Comparison of ENCODE assay signal across 1 cellular context in the genomic region with DNA sequence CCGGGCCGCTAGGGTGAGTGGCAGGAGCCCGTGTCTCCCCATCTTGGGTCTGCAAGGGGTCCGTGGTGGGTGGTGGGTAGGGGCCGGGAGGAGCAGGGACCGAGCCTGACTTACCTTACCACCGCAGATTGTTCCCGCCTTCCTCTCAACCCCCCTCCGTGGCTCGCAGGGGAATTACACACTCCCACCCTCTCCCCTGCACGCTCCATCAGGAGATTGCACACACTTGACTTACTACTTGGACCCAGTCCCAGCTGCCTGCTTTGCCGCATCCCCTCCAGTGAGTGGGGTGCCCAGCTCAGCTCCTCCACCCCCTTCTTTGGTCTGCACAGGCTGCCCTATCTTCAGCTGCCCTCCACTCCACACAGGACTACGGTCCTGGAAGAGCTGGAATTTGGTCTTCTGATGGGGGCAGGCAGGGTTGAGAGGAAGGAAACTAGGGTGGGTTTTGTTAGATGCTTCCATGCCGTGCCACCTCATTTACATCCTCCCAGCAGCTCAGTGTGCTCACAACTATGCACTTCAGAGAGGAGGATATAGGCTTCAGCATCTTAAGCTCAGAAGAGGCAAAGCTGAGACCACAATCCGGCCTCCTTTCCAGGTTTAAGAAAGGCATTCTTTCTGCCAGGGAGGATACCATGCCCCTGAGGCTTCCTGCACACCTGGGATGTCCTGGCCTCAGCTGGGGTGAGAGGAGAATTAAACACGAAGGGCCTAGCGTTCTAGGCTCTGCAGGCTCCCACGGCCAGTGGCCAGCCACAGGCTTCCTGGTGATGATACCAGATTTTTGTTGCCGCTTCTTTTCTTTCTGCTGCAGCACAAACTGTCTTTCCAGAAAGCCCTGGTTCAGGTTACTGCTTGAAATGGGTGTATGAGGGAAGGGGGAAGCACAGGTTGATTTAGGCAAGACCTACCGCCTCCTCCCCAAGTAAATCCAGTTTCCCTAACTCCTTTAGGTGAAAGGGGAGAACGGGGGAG.
TF ChIP-seq lines count a peak whose summit lies in the region.

No MANE protein-coding gene starts in this region.

TF ChIP-seq in HEK293, 187 proteins besides CTCF, POLR2A, EP300 and RAD21 (continued from another document and continues in another):
- TF ChIP-seq, protein P1, sequence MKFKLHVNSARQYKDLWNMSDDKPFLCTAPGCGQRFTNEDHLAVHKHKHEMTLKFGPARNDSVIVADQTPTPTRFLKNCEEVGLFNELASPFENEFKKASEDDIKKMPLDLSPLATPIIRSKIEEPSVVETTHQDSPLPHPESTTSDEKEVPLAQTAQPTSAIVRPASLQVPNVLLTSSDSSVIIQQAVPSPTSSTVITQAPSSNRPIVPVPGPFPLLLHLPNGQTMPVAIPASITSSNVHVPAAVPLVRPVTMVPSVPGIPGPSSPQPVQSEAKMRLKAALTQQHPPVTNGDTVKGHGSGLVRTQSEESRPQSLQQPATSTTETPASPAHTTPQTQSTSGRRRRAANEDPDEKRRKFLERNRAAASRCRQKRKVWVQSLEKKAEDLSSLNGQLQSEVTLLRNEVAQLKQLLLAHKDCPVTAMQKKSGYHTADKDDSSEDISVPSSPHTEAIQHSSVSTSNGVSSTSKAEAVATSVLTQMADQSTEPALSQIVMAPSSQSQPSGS (tag by site-specific recombination; IDR thresholded peaks at IDR 0.05; ENCODE audit: low read depth): no peak
- TF ChIP-seq, protein P2, sequence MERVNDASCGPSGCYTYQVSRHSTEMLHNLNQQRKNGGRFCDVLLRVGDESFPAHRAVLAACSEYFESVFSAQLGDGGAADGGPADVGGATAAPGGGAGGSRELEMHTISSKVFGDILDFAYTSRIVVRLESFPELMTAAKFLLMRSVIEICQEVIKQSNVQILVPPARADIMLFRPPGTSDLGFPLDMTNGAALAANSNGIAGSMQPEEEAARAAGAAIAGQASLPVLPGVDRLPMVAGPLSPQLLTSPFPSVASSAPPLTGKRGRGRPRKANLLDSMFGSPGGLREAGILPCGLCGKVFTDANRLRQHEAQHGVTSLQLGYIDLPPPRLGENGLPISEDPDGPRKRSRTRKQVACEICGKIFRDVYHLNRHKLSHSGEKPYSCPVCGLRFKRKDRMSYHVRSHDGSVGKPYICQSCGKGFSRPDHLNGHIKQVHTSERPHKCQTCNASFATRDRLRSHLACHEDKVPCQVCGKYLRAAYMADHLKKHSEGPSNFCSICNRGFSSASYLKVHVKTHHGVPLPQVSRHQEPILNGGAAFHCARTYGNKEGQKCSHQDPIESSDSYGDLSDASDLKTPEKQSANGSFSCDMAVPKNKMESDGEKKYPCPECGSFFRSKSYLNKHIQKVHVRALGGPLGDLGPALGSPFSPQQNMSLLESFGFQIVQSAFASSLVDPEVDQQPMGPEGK (tag by site-specific recombination; IDR thresholded peaks at IDR 0.05): peak; percentile 81
- TF ChIP-seq ZNF707 (tag by site-specific recombination; IDR thresholded peaks at IDR 0.05) (no peak), ZNF391 (tag by site-specific recombination; IDR thresholded peaks at IDR 0.05; ENCODE audit: borderline replicate concordance, low read depth) (no peak), SCRT1 (tag by site-specific recombination; IDR thresholded peaks at IDR 0.05; ENCODE audit: borderline replicate concordance) (no peak), ZBTB8A (tag by site-specific recombination; IDR thresholded peaks at IDR 0.05) (no peak), OVOL3 (tag by site-specific recombination; IDR thresholded peaks at IDR 0.05) (no peak), IKZF3 (tag by site-specific recombination; IDR thresholded peaks at IDR 0.05) (0 out of 2 replicates have a peak, but pooled peaks have one; percentile 29), ZNF138 (tag by site-specific recombination; IDR thresholded peaks at IDR 0.05; ENCODE audit: borderline replicate concordance) (no peak), MYNN (tag by site-specific recombination; IDR thresholded peaks at IDR 0.05; ENCODE audit: borderline replicate concordance) (no peak), ZNF175 (tag by site-specific recombination; IDR thresholded peaks at IDR 0.05) (no peak), ZBTB20 (tag by site-specific recombination; IDR thresholded peaks at IDR 0.05) (peak; percentile 51; the same call in 1 of the 2 replicates), ZNF830 (tag by site-specific recombination; IDR thresholded peaks at IDR 0.05; ENCODE audit: low read depth) (no peak), SCRT2 (tag by site-specific recombination; IDR thresholded peaks at IDR 0.05) (no peak), ZNF121 (tag by site-specific recombination; IDR thresholded peaks at IDR 0.05) (no peak), OSR2 (tag by site-specific recombination; IDR thresholded peaks at IDR 0.05) (peak; percentile 48), ZSCAN23 (tag by site-specific recombination; IDR thresholded peaks at IDR 0.05) (no peak), ZNF157 (tag by site-specific recombination; IDR thresholded peaks at IDR 0.05) (no peak), FEZF1 (tag by site-specific recombination; IDR thresholded peaks at IDR 0.05) (no peak), ZNF629 (tag by site-specific recombination; IDR thresholded peaks at IDR 0.05) (no peak), ZBTB21 (tag by site-specific recombination; IDR thresholded peaks at IDR 0.05) (no peak), KLF8 (tag by site-specific recombination; IDR thresholded peaks at IDR 0.05) (no peak), ZNF529 (tag by site-specific recombination; IDR thresholded peaks at IDR 0.05; ENCODE audit: insufficient replicate concordance) (no peak), ZNF514 (tag by site-specific recombination; IDR thresholded peaks at IDR 0.05) (no peak), ZNF585B (tag by site-specific recombination; IDR thresholded peaks at IDR 0.05) (no peak), ZXDB (tag by site-specific recombination; IDR thresholded peaks at IDR 0.05) (peak; percentile 46), ZNF221 (tag by site-specific recombination; IDR thresholded peaks at IDR 0.05; ENCODE audit: borderline replicate concordance) (no peak), PRDM1 (tag by site-specific recombination; IDR thresholded peaks at IDR 0.05) (no peak), ZNF624 (tag by site-specific recombination; IDR thresholded peaks at IDR 0.05) (no peak), ZNF777 (tag by site-specific recombination; IDR thresholded peaks at IDR 0.05; ENCODE audit: borderline replicate concordance) (no peak), ZNF664 (tag by site-specific recombination; IDR thresholded peaks at IDR 0.05) (no peak), ZNF837 (tag by site-specific recombination; IDR thresholded peaks at IDR 0.05) (no peak), ZNF48 (tag by site-specific recombination; IDR thresholded peaks at IDR 0.05) (no peak)
- TF ChIP-seq, protein P3, sequence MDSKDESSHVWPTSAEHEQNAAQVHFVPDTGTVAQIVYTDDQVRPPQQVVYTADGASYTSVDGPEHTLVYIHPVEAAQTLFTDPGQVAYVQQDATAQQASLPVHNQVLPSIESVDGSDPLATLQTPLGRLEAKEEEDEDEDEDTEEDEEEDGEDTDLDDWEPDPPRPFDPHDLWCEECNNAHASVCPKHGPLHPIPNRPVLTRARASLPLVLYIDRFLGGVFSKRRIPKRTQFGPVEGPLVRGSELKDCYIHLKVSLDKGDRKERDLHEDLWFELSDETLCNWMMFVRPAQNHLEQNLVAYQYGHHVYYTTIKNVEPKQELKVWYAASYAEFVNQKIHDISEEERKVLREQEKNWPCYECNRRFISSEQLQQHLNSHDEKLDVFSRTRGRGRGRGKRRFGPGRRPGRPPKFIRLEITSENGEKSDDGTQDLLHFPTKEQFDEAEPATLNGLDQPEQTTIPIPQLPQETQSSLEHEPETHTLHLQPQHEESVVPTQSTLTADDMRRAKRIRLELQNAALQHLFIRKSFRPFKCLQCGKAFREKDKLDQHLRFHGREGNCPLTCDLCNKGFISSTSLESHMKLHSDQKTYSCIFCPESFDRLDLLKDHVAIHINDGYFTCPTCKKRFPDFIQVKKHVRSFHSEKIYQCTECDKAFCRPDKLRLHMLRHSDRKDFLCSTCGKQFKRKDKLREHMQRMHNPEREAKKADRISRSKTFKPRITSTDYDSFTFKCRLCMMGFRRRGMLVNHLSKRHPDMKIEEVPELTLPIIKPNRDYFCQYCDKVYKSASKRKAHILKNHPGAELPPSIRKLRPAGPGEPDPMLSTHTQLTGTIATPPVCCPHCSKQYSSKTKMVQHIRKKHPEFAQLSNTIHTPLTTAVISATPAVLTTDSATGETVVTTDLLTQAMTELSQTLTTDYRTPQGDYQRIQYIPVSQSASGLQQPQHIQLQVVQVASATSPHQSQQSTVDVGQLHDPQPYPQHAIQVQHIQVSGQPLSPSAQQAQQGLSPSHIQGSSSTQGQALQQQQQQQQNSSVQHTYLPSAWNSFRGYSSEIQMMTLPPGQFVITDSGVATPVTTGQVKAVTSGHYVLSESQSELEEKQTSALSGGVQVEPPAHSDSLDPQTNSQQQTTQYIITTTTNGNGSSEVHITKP (tag by site-specific recombination; IDR thresholded peaks at IDR 0.05): peak; percentile 68
- TF ChIP-seq, protein P4, sequence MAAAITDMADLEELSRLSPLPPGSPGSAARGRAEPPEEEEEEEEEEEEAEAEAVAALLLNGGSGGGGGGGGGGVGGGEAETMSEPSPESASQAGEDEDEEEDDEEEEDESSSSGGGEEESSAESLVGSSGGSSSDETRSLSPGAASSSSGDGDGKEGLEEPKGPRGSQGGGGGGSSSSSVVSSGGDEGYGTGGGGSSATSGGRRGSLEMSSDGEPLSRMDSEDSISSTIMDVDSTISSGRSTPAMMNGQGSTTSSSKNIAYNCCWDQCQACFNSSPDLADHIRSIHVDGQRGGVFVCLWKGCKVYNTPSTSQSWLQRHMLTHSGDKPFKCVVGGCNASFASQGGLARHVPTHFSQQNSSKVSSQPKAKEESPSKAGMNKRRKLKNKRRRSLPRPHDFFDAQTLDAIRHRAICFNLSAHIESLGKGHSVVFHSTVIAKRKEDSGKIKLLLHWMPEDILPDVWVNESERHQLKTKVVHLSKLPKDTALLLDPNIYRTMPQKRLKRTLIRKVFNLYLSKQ (tag by site-specific recombination; IDR thresholded peaks at IDR 0.05; ENCODE audit: borderline replicate concordance): no peak
- TF ChIP-seq, protein P5, sequence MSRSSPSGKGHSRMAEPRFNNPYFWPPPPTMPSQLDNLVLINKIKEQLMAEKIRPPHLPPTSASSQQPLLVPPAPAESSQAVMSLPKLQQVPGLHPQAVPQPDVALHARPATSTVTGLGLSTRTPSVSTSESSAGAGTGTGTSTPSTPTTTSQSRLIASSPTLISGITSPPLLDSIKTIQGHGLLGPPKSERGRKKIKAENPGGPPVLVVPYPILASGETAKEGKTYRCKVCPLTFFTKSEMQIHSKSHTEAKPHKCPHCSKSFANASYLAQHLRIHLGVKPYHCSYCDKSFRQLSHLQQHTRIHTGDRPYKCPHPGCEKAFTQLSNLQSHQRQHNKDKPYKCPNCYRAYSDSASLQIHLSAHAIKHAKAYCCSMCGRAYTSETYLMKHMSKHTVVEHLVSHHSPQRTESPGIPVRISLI (tag by site-specific recombination; IDR thresholded peaks at IDR 0.05): no peak
- TF ChIP-seq, protein P6, sequence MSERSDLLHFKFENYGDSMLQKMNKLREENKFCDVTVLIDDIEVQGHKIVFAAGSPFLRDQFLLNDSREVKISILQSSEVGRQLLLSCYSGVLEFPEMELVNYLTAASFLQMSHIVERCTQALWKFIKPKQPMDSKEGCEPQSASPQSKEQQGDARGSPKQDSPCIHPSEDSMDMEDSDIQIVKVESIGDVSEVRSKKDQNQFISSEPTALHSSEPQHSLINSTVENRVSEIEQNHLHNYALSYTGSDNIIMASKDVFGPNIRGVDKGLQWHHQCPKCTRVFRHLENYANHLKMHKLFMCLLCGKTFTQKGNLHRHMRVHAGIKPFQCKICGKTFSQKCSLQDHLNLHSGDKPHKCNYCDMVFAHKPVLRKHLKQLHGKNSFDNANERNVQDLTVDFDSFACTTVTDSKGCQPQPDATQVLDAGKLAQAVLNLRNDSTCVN (tag by site-specific recombination; optimal IDR thresholded peaks at IDR 0.05): peak; percentile 8
- TF ChIP-seq, protein P7, sequence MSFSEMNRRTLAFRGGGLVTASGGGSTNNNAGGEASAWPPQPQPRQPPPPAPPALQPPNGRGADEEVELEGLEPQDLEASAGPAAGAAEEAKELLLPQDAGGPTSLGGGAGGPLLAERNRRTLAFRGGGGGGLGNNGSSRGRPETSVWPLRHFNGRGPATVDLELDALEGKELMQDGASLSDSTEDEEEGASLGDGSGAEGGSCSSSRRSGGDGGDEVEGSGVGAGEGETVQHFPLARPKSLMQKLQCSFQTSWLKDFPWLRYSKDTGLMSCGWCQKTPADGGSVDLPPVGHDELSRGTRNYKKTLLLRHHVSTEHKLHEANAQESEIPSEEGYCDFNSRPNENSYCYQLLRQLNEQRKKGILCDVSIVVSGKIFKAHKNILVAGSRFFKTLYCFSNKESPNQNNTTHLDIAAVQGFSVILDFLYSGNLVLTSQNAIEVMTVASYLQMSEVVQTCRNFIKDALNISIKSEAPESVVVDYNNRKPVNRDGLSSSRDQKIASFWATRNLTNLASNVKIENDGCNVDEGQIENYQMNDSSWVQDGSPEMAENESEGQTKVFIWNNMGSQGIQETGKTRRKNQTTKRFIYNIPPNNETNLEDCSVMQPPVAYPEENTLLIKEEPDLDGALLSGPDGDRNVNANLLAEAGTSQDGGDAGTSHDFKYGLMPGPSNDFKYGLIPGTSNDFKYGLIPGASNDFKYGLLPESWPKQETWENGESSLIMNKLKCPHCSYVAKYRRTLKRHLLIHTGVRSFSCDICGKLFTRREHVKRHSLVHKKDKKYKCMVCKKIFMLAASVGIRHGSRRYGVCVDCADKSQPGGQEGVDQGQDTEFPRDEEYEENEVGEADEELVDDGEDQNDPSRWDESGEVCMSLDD (tag by site-specific recombination; IDR thresholded peaks at IDR 0.05): 0 out of 2 replicates have a peak, but pooled peaks have one; percentile 39
- TF ChIP-seq, protein P8, sequence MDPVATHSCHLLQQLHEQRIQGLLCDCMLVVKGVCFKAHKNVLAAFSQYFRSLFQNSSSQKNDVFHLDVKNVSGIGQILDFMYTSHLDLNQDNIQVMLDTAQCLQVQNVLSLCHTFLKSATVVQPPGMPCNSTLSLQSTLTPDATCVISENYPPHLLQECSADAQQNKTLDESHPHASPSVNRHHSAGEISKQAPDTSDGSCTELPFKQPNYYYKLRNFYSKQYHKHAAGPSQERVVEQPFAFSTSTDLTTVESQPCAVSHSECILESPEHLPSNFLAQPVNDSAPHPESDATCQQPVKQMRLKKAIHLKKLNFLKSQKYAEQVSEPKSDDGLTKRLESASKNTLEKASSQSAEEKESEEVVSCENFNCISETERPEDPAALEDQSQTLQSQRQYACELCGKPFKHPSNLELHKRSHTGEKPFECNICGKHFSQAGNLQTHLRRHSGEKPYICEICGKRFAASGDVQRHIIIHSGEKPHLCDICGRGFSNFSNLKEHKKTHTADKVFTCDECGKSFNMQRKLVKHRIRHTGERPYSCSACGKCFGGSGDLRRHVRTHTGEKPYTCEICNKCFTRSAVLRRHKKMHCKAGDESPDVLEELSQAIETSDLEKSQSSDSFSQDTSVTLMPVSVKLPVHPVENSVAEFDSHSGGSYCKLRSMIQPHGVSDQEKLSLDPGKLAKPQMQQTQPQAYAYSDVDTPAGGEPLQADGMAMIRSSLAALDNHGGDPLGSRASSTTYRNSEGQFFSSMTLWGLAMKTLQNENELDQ (tag by site-specific recombination; IDR thresholded peaks at IDR 0.05; ENCODE audit: low read depth): no peak
- TF ChIP-seq, protein P9, sequence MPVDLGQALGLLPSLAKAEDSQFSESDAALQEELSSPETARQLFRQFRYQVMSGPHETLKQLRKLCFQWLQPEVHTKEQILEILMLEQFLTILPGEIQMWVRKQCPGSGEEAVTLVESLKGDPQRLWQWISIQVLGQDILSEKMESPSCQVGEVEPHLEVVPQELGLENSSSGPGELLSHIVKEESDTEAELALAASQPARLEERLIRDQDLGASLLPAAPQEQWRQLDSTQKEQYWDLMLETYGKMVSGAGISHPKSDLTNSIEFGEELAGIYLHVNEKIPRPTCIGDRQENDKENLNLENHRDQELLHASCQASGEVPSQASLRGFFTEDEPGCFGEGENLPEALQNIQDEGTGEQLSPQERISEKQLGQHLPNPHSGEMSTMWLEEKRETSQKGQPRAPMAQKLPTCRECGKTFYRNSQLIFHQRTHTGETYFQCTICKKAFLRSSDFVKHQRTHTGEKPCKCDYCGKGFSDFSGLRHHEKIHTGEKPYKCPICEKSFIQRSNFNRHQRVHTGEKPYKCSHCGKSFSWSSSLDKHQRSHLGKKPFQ (tag by site-specific recombination; IDR thresholded peaks at IDR 0.05): no peak
